In genomic region chr20:22456109-22456508, GRCh38 we compare ENCODE assay signal across 1 cellular context.
TF ChIP-seq lines count a peak whose summit lies in the region.

No MANE protein-coding gene starts in this region.

TF ChIP-seq in H1, 55 proteins besides CTCF, POLR2A, EP300 and RAD21 (continued from another document):
- no peak for TF ChIP-seq TBP (IDR thresholded peaks at IDR 0.05; ENCODE audit: low read depth, low read length)
- TF ChIP-seq BACH1 (IDR thresholded peaks at IDR 0.05; ENCODE audit: low read length): no peak
- no peak for TF ChIP-seq FOSL1 (IDR thresholded peaks at IDR 0.05; ENCODE audit: insufficient read depth, low read depth, low read length)
- no peak for TF ChIP-seq EZH2 (IDR thresholded peaks at IDR 0.05; ENCODE audit: low read depth, low read length, severe bottlenecking)
- no peak for TF ChIP-seq E2F6 (IDR thresholded peaks at IDR 0.05)
- TF ChIP-seq SAP30 (IDR thresholded peaks at IDR 0.05; ENCODE audit: insufficient read depth, insufficient replicate concordance, low read length): no peak
- TF ChIP-seq POLR2AphosphoS5 (IDR thresholded peaks at IDR 0.05; ENCODE audit: low read depth, low read length): peak; percentile 60; the same call in 1 of the 2 replicates
- no peak for TF ChIP-seq MAX (IDR thresholded peaks at IDR 0.05)
- TF ChIP-seq SP4 (IDR thresholded peaks at IDR 0.05; ENCODE audit: low read length): no peak
- TF ChIP-seq TEAD4 (IDR thresholded peaks at IDR 0.05; ENCODE audit: low read depth, low read length): peak; percentile 57; the same call in 1 of the 2 replicates
- TF ChIP-seq MAFK (IDR thresholded peaks at IDR 0.05; ENCODE audit: low read depth, low read length): no peak
- no peak for TF ChIP-seq ATF2 (IDR thresholded peaks at IDR 0.05; ENCODE audit: low read length)
- no peak for TF ChIP-seq KDM1A (IDR thresholded peaks at IDR 0.05; ENCODE audit: borderline replicate concordance, low read length)
- peak in 1 of 2 experiments; percentile 45; a peak in 1 of 4 replicates for TF ChIP-seq SIN3A (conservative IDR thresholded peaks at IDR 0.05 in 1 of 2, IDR thresholded peaks at IDR 0.05 in 1 of 2; ENCODE audit: low read depth in 1 of 2, low read length in 2 of 2)
- TF ChIP-seq ASH2L (IDR thresholded peaks at IDR 0.05; ENCODE audit: low read length): no peak
- TF ChIP-seq JUN (IDR thresholded peaks at IDR 0.05; ENCODE audit: low read depth, low read length): no peak
- no peak for TF ChIP-seq YY1 (IDR thresholded peaks at IDR 0.05; ENCODE audit: low read depth, low read length)
- TF ChIP-seq SUZ12 (IDR thresholded peaks at IDR 0.05; ENCODE audit: low read length): no peak
- no peak for TF ChIP-seq GABPA (IDR thresholded peaks at IDR 0.05; ENCODE audit: borderline replicate concordance, insufficient read depth, low read length)
- TF ChIP-seq KDM5A (IDR thresholded peaks at IDR 0.05; ENCODE audit: low read length): no peak
- TF ChIP-seq TCF12 (IDR thresholded peaks at IDR 0.05; ENCODE audit: low read depth, low read length): no peak
- TF ChIP-seq TAF1 (IDR thresholded peaks at IDR 0.05; ENCODE audit: low read depth, low read length): no peak
- peak; percentile 7; the same call in 1 of the 2 replicates for TF ChIP-seq POU5F1 (IDR thresholded peaks at IDR 0.05; ENCODE audit: low read depth, low read length)
- TF ChIP-seq RXRA (IDR thresholded peaks at IDR 0.05; ENCODE audit: insufficient read depth, low read depth, low read length): no peak
- no peak; a peak in 1 of 4 replicates for TF ChIP-seq HDAC2 (IDR thresholded peaks at IDR 0.05; ENCODE audit: borderline replicate concordance in 1 of 2, low read depth in 2 of 2, low read length in 2 of 2)
- TF ChIP-seq EGR1 (IDR thresholded peaks at IDR 0.05; ENCODE audit: borderline replicate concordance, low read depth, low read length): no peak
- TF ChIP-seq SIRT6 (IDR thresholded peaks at IDR 0.05; ENCODE audit: low read length): no peak
- no peak for TF ChIP-seq RBBP5 (IDR thresholded peaks at IDR 0.05; ENCODE audit: borderline replicate concordance, low read depth, low read length)
- no peak for TF ChIP-seq SRF (IDR thresholded peaks at IDR 0.05; ENCODE audit: low read depth, low read length)
- peak; percentile 97 for TF ChIP-seq NANOG (IDR thresholded peaks at IDR 0.05; ENCODE audit: insufficient read depth, low read depth, low read length, poor library complexity, severe bottlenecking)
